Comparison of ENCODE assay signal across 12 cellular contexts in genomic region chr12:67758119-67758873, GRCh38.
DNase-seq lines count a peak whose midpoint lies in the region; ATAC-seq and TF ChIP-seq lines count a peak whose summit lies in the region.
"Had no signal": no experiment of that assay in that cellular context is flagged by ENCODE, and none has a peak within 500 bp of the region (broad histone marks: within the 10 kb centered on the region; RNA-seq: fewer than 3 reads in every experiment).

No MANE protein-coding gene starts in this region.

- H3K4me1 ChIP-seq in testis, result no peaks in the 10 kb centered on the region

- CTCF ChIA-PET in GM10248 (lab: Yijun Ruan, JAX), result no interaction called here
- CTCF ChIA-PET in RWPE1 (lab: Yijun Ruan, JAX), result no interaction called here
- CTCF ChIA-PET in CD4-positive, alpha-beta T cell (lab: Charles Lee), result no interaction called here

- TF ChIP-seq CTCF in GM10248 (IDR thresholded peaks at IDR 0.05; ENCODE audit: control extremely low read depth, extremely low read depth, low read depth, missing control alignments) (no peak), RWPE1 (conservative IDR thresholded peaks at IDR 0.05; ENCODE audit: low read depth) (no peak), testis (IDR thresholded peaks at IDR 0.05) (no peak)
- TF ChIP-seq CTCF in CD4-positive, alpha-beta T cell (IDR thresholded peaks at IDR 0.05), result no peak

- no peaks in the 10 kb centered on the region for H3K36me3 Mint-ChIP-seq in CD4-positive, alpha-beta T cell (ENCODE audit: low read depth)

- H3K27ac ChIP-seq in RWPE1, result no peak overlapping the region
- H3K27ac ChIP-seq in testis, result no peak overlapping the region
- no peak overlapping the region for H3K27ac ChIP-seq in CD4-positive, alpha-beta T cell (ENCODE audit: low read depth, low read length)
- H3K27ac ChIP-seq: C4-2B, cardiac muscle cell, ovary had no signal

- H3K4me1 Mint-ChIP-seq in CD4-positive, alpha-beta T cell (ENCODE audit: low read depth), result peaks cover 17% of the 10 kb centered on the region

- no peaks in the 10 kb centered on the region for H3K9me3 ChIP-seq in testis
- no peaks in the 10 kb centered on the region for H3K9me3 ChIP-seq in CD4-positive, alpha-beta T cell (ENCODE audit: control insufficient read depth, low read length)
- H3K9me3 ChIP-seq: ovary had no signal

- H3K4me3 ChIP-seq in testis, result no peak overlapping the region
- H3K4me3 ChIP-seq: cardiac muscle cell, ovary had no signal

- DNase-seq in GM10248 (ENCODE audit: extremely low spot score) (peak; percentile 49), NCI-H524 (lab: John Stamatoyannopoulos, UW) (peak; percentile 30 to 77), RWPE1 (ENCODE audit: low spot score) (no peak), testis (no peak), NCI-H345 (lab: John Stamatoyannopoulos, UW) (no peak)
- no peak for DNase-seq in CD4-positive, alpha-beta T cell
- DNase-seq: activated CD4-positive, alpha-beta T cell treated with anti-CD3 and anti-CD28 coated beads, Interleukin-2, amount 50 U/mL, for 48 hours; ovary had no signal

- no peak overlapping the region for H3K4me3 Mint-ChIP-seq in CD4-positive, alpha-beta T cell

- no peaks in the 10 kb centered on the region for H3K27me3 Mint-ChIP-seq in CD4-positive, alpha-beta T cell

- TF ChIP-seq POLR2A in testis (IDR thresholded peaks at IDR 0.05), result no peak

- H3K36me3 ChIP-seq in testis (ENCODE audit: low read depth, missing control alignments), result no peaks in the 10 kb centered on the region
- H3K36me3 ChIP-seq: cardiac muscle cell, ovary had no signal

- no peaks in the 10 kb centered on the region for H3K27me3 ChIP-seq in testis
- no peaks in the 10 kb centered on the region for H3K27me3 ChIP-seq in CD4-positive, alpha-beta T cell (ENCODE audit: control insufficient read depth, insufficient read depth, low read length)
- H3K27me3 ChIP-seq: cardiac muscle cell, ovary had no signal

- intact Hi-C loops in testis (cut with DNase I; ENCODE audit: low total_unique reads), result no loop called here
- intact Hi-C loops in CD4-positive, alpha-beta T cell (cut with DNase I, micrococcal nuclease), result no loop called here

- H3K9me3 Mint-ChIP-seq in CD4-positive, alpha-beta T cell, result no peaks in the 10 kb centered on the region

- POLR2A ChIA-PET in GM10248 (lab: Yijun Ruan, JAX), result no interaction called here
- POLR2A ChIA-PET in RWPE1 (lab: Yijun Ruan, JAX; ENCODE audit: low non-redundant PET), result no interaction called here
- POLR2A ChIA-PET in CD4-positive, alpha-beta T cell (lab: Charles Lee), result no interaction called here

- H3K27ac Mint-ChIP-seq in CD4-positive, alpha-beta T cell, result no peak overlapping the region

- peak; percentile 99 for ATAC-seq in GM19351 (IDR thresholded peaks at IDR 0.05; ENCODE audit: unreplicated experiment)
- ATAC-seq in HG02973 (IDR thresholded peaks at IDR 0.05; ENCODE audit: unreplicated experiment), result peak; percentile 98
- ATAC-seq in CD4-positive, alpha-beta T cell (ENCODE audit: poor library complexity), result no peak

- 84 to 85% methylated on average over 6 of the region's 6 CpGs for WGBS in testis, 2 donors

Comparison
In these comparisons a context has a peak if more than half of its experiments do, and no peak if none do; other contexts are left out.
1. DNase-seq: peak in GM10248 (single experiment) and NCI-H524 (2 of 2); none in RWPE1 (single experiment), testis (single experiment), CD4-positive, alpha-beta T cell (0 of 10) and NCI-H345 (single experiment).